ENCODE assay signal across 9 cellular contexts in the genomic region with DNA sequence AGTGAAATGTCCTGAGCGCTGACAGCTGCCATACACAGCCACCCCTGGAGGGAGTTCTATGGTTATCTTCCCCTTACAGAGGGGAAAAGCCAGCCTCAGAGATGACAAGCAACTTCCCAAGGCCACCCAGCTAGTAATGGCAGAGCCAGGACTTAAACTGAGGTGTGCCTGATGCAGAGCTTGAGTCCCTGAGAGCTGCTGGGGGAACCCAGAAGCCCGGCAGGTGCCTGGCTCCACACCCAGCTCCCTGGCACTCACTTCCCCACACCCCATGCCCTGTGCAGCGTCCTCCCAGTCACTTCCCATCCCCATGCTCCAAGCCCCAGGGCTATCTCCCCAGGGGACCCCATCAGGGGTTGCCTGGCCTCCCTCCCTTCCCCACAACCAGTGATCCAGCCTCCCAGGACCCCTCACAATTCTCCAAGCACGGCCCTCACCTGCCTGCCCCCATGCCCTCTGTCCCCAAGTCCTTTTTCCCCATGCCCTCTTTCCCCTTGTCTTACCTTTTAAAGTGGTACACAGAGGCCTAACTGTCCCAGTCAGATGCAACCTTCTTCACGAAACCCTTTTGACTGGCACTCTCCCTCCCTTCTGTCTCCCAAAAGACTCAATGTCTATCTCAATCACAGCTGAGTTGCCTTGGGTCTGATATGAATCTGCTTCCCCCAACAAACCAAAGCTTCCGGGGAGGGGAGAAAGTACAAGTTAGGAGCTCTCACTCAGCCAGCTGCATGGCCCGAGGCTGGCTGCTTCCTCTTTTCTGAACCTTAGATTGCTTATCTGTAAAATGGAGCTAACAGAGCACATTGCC. TPM values are rescaled to one million over a fixed set of nuclear protein-coding genes. Genes with fewer than 3 reads are reported as not detected.
DNase-seq lines count a peak whose midpoint lies in the region; ATAC-seq, FAIRE-seq and TF ChIP-seq lines count a peak whose summit lies in the region.
"Had no signal": no experiment of that assay in that cellular context is flagged by ENCODE, and none has a peak within 500 bp of the region (broad histone marks: within the 10 kb centered on the region; RNA-seq: fewer than 3 reads in every experiment).

No MANE protein-coding gene starts in this region.

- in situ Hi-C loops in GM13976 (cut with MboI; ENCODE audit: low sequenced_read_pairs, unreplicated experiment) = no loop called here

- intact Hi-C loops in activated T-helper 1 cell treated with anti-CD3 and anti-CD28 coated beads, Interleukin-12 subunit alpha, Interleukin-12 subunit beta, Interleukin-2, Interleukin-4 antibody, amounts not matched to agents 30 ng/mL and 10 ng/mL and 1 ng/mL, durations not matched to agents 14 hours and 24 hours and 36 hours (cut with micrococcal nuclease) = loop anchor here (1.0 kb wide), 1 partner anchor 41 kb away; no protein-coding TSS in a partner anchor
- intact Hi-C loops in PC-3 (cut with micrococcal nuclease) = no loop called here

- H3K27me3 Mint-ChIP-seq in activated T-helper 1 cell treated with anti-CD3 and anti-CD28 coated beads, Interleukin-12 subunit alpha, Interleukin-12 subunit beta, Interleukin-2, Interleukin-4 antibody, amounts not matched to agents 30 ng/mL and 10 ng/mL and 1 ng/mL, durations not matched to agents 14 hours and 24 hours and 36 hours (ENCODE audit: insufficient read depth) = peaks cover 1% of the 10 kb centered on the region

- peak overlapping the region; percentile 78 for H3K4me3 Mint-ChIP-seq in activated T-helper 1 cell treated with anti-CD3 and anti-CD28 coated beads, Interleukin-12 subunit alpha, Interleukin-12 subunit beta, Interleukin-2, Interleukin-4 antibody, amounts not matched to agents 30 ng/mL and 10 ng/mL and 1 ng/mL, durations not matched to agents 14 hours and 24 hours and 36 hours

- no peaks in the 10 kb centered on the region for H3K27me3 ChIP-seq in MM.1S (replicated peaks; ENCODE audit: insufficient read depth, low read length)
- no peaks in the 10 kb centered on the region for H3K27me3 ChIP-seq in small intestine (ENCODE audit: control insufficient read depth in 2 of 2, insufficient read depth in 2 of 2, low read length in 2 of 2)
- H3K27me3 ChIP-seq in PC-3 (ENCODE audit: low read length) = no peaks in the 10 kb centered on the region

- POLR2A ChIA-PET in PC-3 (lab: Charles Lee; ENCODE audit: unreplicated experiment) = no interaction called here

- peak overlapping the region; percentile 72 for H3K27ac Mint-ChIP-seq in activated T-helper 1 cell treated with anti-CD3 and anti-CD28 coated beads, Interleukin-12 subunit alpha, Interleukin-12 subunit beta, Interleukin-2, Interleukin-4 antibody, amounts not matched to agents 30 ng/mL and 10 ng/mL and 1 ng/mL, durations not matched to agents 14 hours and 24 hours and 36 hours

- 36 to 57% (median 48%) methylated on average over 7 of the region's 7 CpGs for WGBS in small intestine, 3 donors

- DNase-seq in GM13976 (ENCODE audit: low spot score) = peak; percentile 94
- peak; percentile 69 for DNase-seq in MM.1S
- DNase-seq in activated T-helper 1 cell treated with anti-CD3 and anti-CD28 coated beads, Interleukin-12 subunit alpha, Interleukin-12 subunit beta, Interleukin-2, Interleukin-4 antibody, amounts not matched to agents 30 ng/mL and 10 ng/mL and 1 ng/mL, durations not matched to agents 14 hours and 24 hours and 36 hours (ENCODE audit: low spot score) = peak; percentile 27
- peak; percentile 13 for DNase-seq in small intestine
- no peak for DNase-seq in D721Med (ENCODE audit: insufficient read length, low spot score)
- DNase-seq in PC-3 = no peak

- H3K9me3 ChIP-seq in MM.1S (replicated peaks; ENCODE audit: insufficient read depth, low read length) (no peaks in the 10 kb centered on the region), small intestine (ENCODE audit: control insufficient read depth, low read depth) (no peaks in the 10 kb centered on the region), PC-3 (ENCODE audit: low read length) (no peaks in the 10 kb centered on the region)

- no peaks in the 10 kb centered on the region for H3F3A ChIP-seq in MM.1S (ENCODE audit: insufficient read depth, low read length)
- H3F3A ChIP-seq in PC-3 (ENCODE audit: low read length, unreplicated experiment) = no peaks in the 10 kb centered on the region

- CTCF ChIA-PET in PC-3 (lab: Charles Lee) = no interaction called here

- peak; percentile 91 for ATAC-seq in GM21619 (IDR thresholded peaks at IDR 0.05; ENCODE audit: unreplicated experiment)
- no peak for ATAC-seq in PC-3
- ATAC-seq in GM18870 (IDR thresholded peaks at IDR 0.05; ENCODE audit: unreplicated experiment) = no peak

- no peaks in the 10 kb centered on the region for H3K9me3 Mint-ChIP-seq in activated T-helper 1 cell treated with anti-CD3 and anti-CD28 coated beads, Interleukin-12 subunit alpha, Interleukin-12 subunit beta, Interleukin-2, Interleukin-4 antibody, amounts not matched to agents 30 ng/mL and 10 ng/mL and 1 ng/mL, durations not matched to agents 14 hours and 24 hours and 36 hours

- TF ChIP-seq CTCF in GM13976 (IDR thresholded peaks at IDR 0.05; ENCODE audit: borderline replicate concordance, control extremely low read depth, extremely low read depth, insufficient read depth, missing control alignments) = no peak
- TF ChIP-seq CTCF in MM.1S (IDR thresholded peaks at IDR 0.05; ENCODE audit: low read length) = no peak
- no peak for TF ChIP-seq CTCF in D721Med (IDR thresholded peaks at IDR 0.05; ENCODE audit: insufficient read depth, missing control alignments)
- TF ChIP-seq CTCF in PC-3 (conservative IDR thresholded peaks at IDR 0.05; ENCODE audit: low read depth, low read length) = no peak

- H3K36me3 Mint-ChIP-seq in activated T-helper 1 cell treated with anti-CD3 and anti-CD28 coated beads, Interleukin-12 subunit alpha, Interleukin-12 subunit beta, Interleukin-2, Interleukin-4 antibody, amounts not matched to agents 30 ng/mL and 10 ng/mL and 1 ng/mL, durations not matched to agents 14 hours and 24 hours and 36 hours (ENCODE audit: low read depth) = no peaks in the 10 kb centered on the region

- peaks cover 15% of the 10 kb centered on the region for H3K4me1 Mint-ChIP-seq in activated T-helper 1 cell treated with anti-CD3 and anti-CD28 coated beads, Interleukin-12 subunit alpha, Interleukin-12 subunit beta, Interleukin-2, Interleukin-4 antibody, amounts not matched to agents 30 ng/mL and 10 ng/mL and 1 ng/mL, durations not matched to agents 14 hours and 24 hours and 36 hours (ENCODE audit: low read depth)

- peak overlapping the region; percentile 27; the same call in 1 of the 2 replicates for H3K4me3 ChIP-seq in MM.1S (ENCODE audit: low read length)
- no peak overlapping the region for H3K4me3 ChIP-seq in small intestine (ENCODE audit: low read depth in 1 of 2, low read length in 2 of 2)
- H3K4me3 ChIP-seq in PC-3 (ENCODE audit: low read length) = no peak overlapping the region

- BruUV-seq in PC-3 (replicated peaks; lab: Mats Ljungman, UMichigan) = no TSS peak

- H2AFZ ChIP-seq in MM.1S (ENCODE audit: low read length) = peak overlapping the region; percentile 61
- H2AFZ ChIP-seq in PC-3 (ENCODE audit: low read length) = no peak overlapping the region

- peak overlapping the region; percentile 37; the same call in 1 of the 2 replicates for H3K27ac ChIP-seq in MM.1S (ENCODE audit: low read length)
- no peak overlapping the region for H3K27ac ChIP-seq in small intestine (ENCODE audit: low read depth in 1 of 2, low read length in 1 of 2)
- no peak overlapping the region for H3K27ac ChIP-seq in PC-3 (ENCODE audit: low read length)
- H3K27ac ChIP-seq: HL-60 had no signal

- FAIRE-seq in small intestine (lab: Jason Lieb, UNC) (no peak), D721Med (lab: Jason Lieb, UNC) (no peak)

- no peaks in the 10 kb centered on the region for H3K79me2 ChIP-seq in MM.1S (ENCODE audit: low read length)
- H3K79me2 ChIP-seq in PC-3 (ENCODE audit: low read length) = no peaks in the 10 kb centered on the region

- H3K9ac ChIP-seq in MM.1S (ENCODE audit: low read length) = peak overlapping the region; percentile 3; the same call in 1 of the 2 replicates
- H3K9ac ChIP-seq in PC-3 (ENCODE audit: low read length) = no peak overlapping the region

- H3K9me2 ChIP-seq in MM.1S (replicated peaks; ENCODE audit: insufficient read depth, low read length) (no peaks in the 10 kb centered on the region), PC-3 (replicated peaks; ENCODE audit: low read length) (no peaks in the 10 kb centered on the region)

- H3K4me2 ChIP-seq in MM.1S (ENCODE audit: low read depth, low read length) (peak overlapping the region; percentile 66), PC-3 (ENCODE audit: low read length) (no peak overlapping the region)

- peaks cover 8% of the 10 kb centered on the region for H3K4me1 ChIP-seq in MM.1S (ENCODE audit: low read length)
- H3K4me1 ChIP-seq in small intestine (ENCODE audit: control insufficient read depth in 2 of 2, insufficient read depth in 1 of 2, low read depth in 1 of 2, low read length in 1 of 2) = no peaks in the 10 kb centered on the region
- H3K4me1 ChIP-seq in PC-3 (ENCODE audit: insufficient read depth, low read length) = no peaks in the 10 kb centered on the region

- H3K36me3 ChIP-seq in MM.1S (replicated peaks; ENCODE audit: insufficient read depth, low read length) (no peaks in the 10 kb centered on the region), small intestine (ENCODE audit: control insufficient read depth in 2 of 2, insufficient read depth in 2 of 2, low read length in 2 of 2) (no peaks in the 10 kb centered on the region), PC-3 (ENCODE audit: low read depth, low read length) (no peaks in the 10 kb centered on the region)

- H4K20me1 ChIP-seq in MM.1S (ENCODE audit: insufficient read depth, low read length) = no peaks in the 10 kb centered on the region
- no peaks in the 10 kb centered on the region for H4K20me1 ChIP-seq in PC-3 (ENCODE audit: low read length)

RNA-seq across cellular contexts. Expression of gene LRP8, which starts 39.8 kb away (rescaled TPM):
- 78.8 and 87.4 TPM in 2 replicates for total RNA-seq in activated T-helper 1 cell treated with anti-CD3 and anti-CD28 coated beads, Interleukin-12 subunit alpha, Interleukin-12 subunit beta, Interleukin-2, Interleukin-4 antibody, amounts not matched to agents 30 ng/mL and 10 ng/mL and 1 ng/mL, durations not matched to agents 14 hours and 24 hours and 36 hours
- 1 to 10 TPM in 1 of 3 donors, under 1 TPM in 1, not detected in 1; 0.27 to 4.5 TPM for polyA plus RNA-seq in small intestine
- total RNA-seq in PC-3 (2014; rRNA removed) = 54.4 and 77.3 TPM in 2 replicates

Comparison
In these comparisons a context has a peak if more than half of its experiments do, and no peak if none do; other contexts are left out.
1. DNase-seq: peak in GM13976 (single experiment), MM.1S (single experiment), activated T-helper 1 cell treated with anti-CD3 and anti-CD28 coated beads, Interleukin-12 subunit alpha, Interleukin-12 subunit beta, Interleukin-2, Interleukin-4 antibody, amounts not matched to agents 30 ng/mL and 10 ng/mL and 1 ng/mL, durations not matched to agents 14 hours and 24 hours and 36 hours (single experiment) and small intestine (single experiment); none in D721Med (single experiment) and PC-3 (single experiment).